In genomic region chr12:54227376-54227775, GRCh38 we compare ENCODE assay signal across 1 cellular context.
A peak's percentile ranks its signal among the peaks of the same experiment; 100 is the strongest.
TF ChIP-seq lines count a peak whose summit lies in the region.

No MANE protein-coding gene starts in this region.

TF ChIP-seq in K562, 482 proteins besides CTCF, POLR2A, EP300 and RAD21:
- peak; percentile 48 to 54; a peak in 3 of 4 replicates for TF ChIP-seq NRF1 (conservative IDR thresholded peaks at IDR 0.05 in 1 of 2, IDR thresholded peaks at IDR 0.05 in 1 of 2)
- TF ChIP-seq ZBTB33 (CRISPR knock-in tag; IDR thresholded peaks at IDR 0.05), result 0 out of 2 replicates have a peak, but pooled peaks have one; percentile 22
- no peak for TF ChIP-seq HCFC1 (IDR thresholded peaks at IDR 0.05; ENCODE audit: low read depth, low read length)
